In the genomic region with DNA sequence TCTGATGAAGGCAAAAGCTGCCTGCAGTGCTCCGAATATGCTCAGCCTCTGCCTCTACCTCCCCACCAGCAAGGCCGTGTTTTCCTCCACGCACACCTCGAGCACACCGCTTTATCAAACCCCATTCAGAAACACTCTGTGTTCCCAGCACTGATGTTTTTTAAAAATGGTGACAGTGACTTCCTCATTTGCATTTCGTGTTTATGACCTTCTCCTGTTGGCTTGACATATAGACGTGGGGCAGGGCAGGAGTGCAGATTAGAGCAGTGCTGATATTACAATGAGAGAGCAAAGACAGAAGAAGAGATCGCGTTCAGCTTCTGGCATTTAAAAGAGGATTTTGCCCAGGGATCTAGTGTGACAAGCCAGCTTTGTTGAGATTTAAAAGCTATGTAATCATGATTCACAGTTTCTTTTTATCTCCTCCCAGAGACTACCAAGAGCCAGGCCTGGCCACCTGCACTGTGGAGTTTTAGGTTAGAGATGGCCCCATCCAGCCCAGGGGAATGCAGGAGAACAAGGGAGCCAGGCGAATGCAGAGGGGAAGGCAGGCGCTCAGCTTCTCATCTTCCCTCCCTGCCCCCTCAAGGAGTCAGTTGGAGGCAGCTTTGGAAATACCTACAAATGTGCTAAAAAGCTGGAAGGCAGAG, we compare ENCODE assay signal across 34 cellular contexts.
A peak's percentile ranks its signal among the peaks of the same experiment; 100 is the strongest.
DNase-seq lines count a peak whose midpoint lies in the region; ATAC-seq and TF ChIP-seq lines count a peak whose summit lies in the region.
"Had no signal": no experiment of that assay in that cellular context is flagged by ENCODE, and none has a peak within 500 bp of the region (broad histone marks: within the 10 kb centered on the region; RNA-seq: fewer than 3 reads in every experiment).

No MANE protein-coding gene starts in this region.

- no peak for TF ChIP-seq CTCF in WTC11 (IDR thresholded peaks at IDR 0.05)
- TF ChIP-seq CTCF in neural progenitor cell (IDR thresholded peaks at IDR 0.05) = no peak
- no peak for TF ChIP-seq CTCF in upper lobe of left lung (IDR thresholded peaks at IDR 0.05)

- H3K4me1 Mint-ChIP-seq in WTC11 = peaks cover 30% of the 10 kb centered on the region
- peaks cover 9% of the 10 kb centered on the region for H3K4me1 Mint-ChIP-seq in neural progenitor cell
- no peaks in the 10 kb centered on the region for H3K4me1 Mint-ChIP-seq in stimulated activated naive CD8-positive, alpha-beta T cell treated with anti-CD3 and anti-CD28 coated beads, Interleukin-15, amount 100 ng/mL, for 72 hours
- H3K4me1 Mint-ChIP-seq: stimulated activated effector memory CD8-positive, alpha-beta T cell treated with anti-CD3 and anti-CD28 coated beads, Interleukin-12 subunit alpha, Interleukin-12 subunit beta, amount 100 ng/mL, for 72 hours had no signal

- 88% methylated on average over 11 of the region's 11 CpGs for WGBS in upper lobe of left lung, 2 donors

- ATAC-seq in WTC11 (no peak; the same call in 1 of the 2 replicates), upper lobe of left lung (ENCODE audit: low FRiP score in 2 of 2) (no peak)
- ATAC-seq in stimulated activated naive CD8-positive, alpha-beta T cell treated with anti-CD3 and anti-CD28 coated beads, Interleukin-15, amount 100 ng/mL, for 72 hours = no peak
- ATAC-seq: activated CD8-positive, alpha-beta T cell treated with anti-CD3 and anti-CD28 coated beads, Interleukin-2, amount 10 ng/mL, durations not matched to agents 7 days and 5 days; effector memory CD8-positive, alpha-beta T cell; esophagus mucosa; left cardiac atrium; right lobe of liver had no signal

- peak overlapping the region; percentile 42 for H2AFZ ChIP-seq in neural progenitor cell (replicated peaks)

- no peaks in the 10 kb centered on the region for H3F3A ChIP-seq in neural progenitor cell (ENCODE audit: low read depth)

- no peak overlapping the region for H3K4me2 ChIP-seq in neural progenitor cell

- in situ Hi-C loops in KBM-7 (cut with MboI; ENCODE audit: low pct_unique_long_range_greater_than_20kb, low sequenced_read_pairs) = no loop called here

- CTCF ChIA-PET in WTC11 (lab: Charles Lee) = interaction anchor here (0.8 to 1.6 kb wide), 4 partner anchors 24 to 153 kb away, joined by 3 to 8 read pairs (median 4); no protein-coding TSS in a partner anchor

- H3K27ac ChIP-seq in neural progenitor cell (no peak overlapping the region), upper lobe of left lung (no peak overlapping the region)
- H3K27ac ChIP-seq in effector memory CD4-positive, alpha-beta T cell (ENCODE audit: insufficient read depth, low read length, poor library complexity, severe bottlenecking) = no peak overlapping the region
- H3K27ac ChIP-seq: cardiac muscle cell, coronary artery, neutrophil, Peyer's patch, right lobe of liver, SJCRH30, thoracic aorta, vagina had no signal

- H3K9me3 ChIP-seq in neural progenitor cell (ENCODE audit: low read depth) (no peaks in the 10 kb centered on the region), upper lobe of left lung (no peaks in the 10 kb centered on the region)
- no peaks in the 10 kb centered on the region for H3K9me3 ChIP-seq in effector memory CD4-positive, alpha-beta T cell (ENCODE audit: control insufficient read depth, low read length)
- H3K9me3 ChIP-seq: neutrophil, Peyer's patch, right lobe of liver, SJCRH30, thoracic aorta, vagina had no signal

- no peak for TF ChIP-seq EP300 in upper lobe of left lung (IDR thresholded peaks at IDR 0.05)

- H3K36me3 ChIP-seq in neural progenitor cell (no peaks in the 10 kb centered on the region), upper lobe of left lung (no peaks in the 10 kb centered on the region)
- H3K36me3 ChIP-seq in effector memory CD4-positive, alpha-beta T cell (ENCODE audit: control insufficient read depth, insufficient read depth, low read length) = no peaks in the 10 kb centered on the region
- H3K36me3 ChIP-seq: cardiac muscle cell, neutrophil, Peyer's patch, right lobe of liver, SJCRH30, thoracic aorta, vagina had no signal

- no peak for TF ChIP-seq POLR2A in upper lobe of left lung (IDR thresholded peaks at IDR 0.05)

- H3K27ac Mint-ChIP-seq in WTC11 (peak overlapping the region; percentile 28; the same call in 1 of the 2 replicates), neural progenitor cell (no peak overlapping the region)
- H3K27ac Mint-ChIP-seq in stimulated activated naive CD8-positive, alpha-beta T cell treated with anti-CD3 and anti-CD28 coated beads, Interleukin-15, amount 100 ng/mL, for 72 hours = peak overlapping the region in 1 of 2 donors; percentile 45
- H3K27ac Mint-ChIP-seq: activated CD8-positive, alpha-beta T cell treated with anti-CD3 and anti-CD28 coated beads, Interleukin-2, amount 10 ng/mL, durations not matched to agents 7 days and 5 days; activated naive CD8-positive, alpha-beta T cell; effector memory CD8-positive, alpha-beta T cell; stimulated activated effector memory CD8-positive, alpha-beta T cell treated with anti-CD3 and anti-CD28 coated beads, Interleukin-12 subunit alpha, Interleukin-12 subunit beta, amount 100 ng/mL, for 72 hours had no signal

- H3K36me3 Mint-ChIP-seq in WTC11 = no peaks in the 10 kb centered on the region
- H3K36me3 Mint-ChIP-seq in neural progenitor cell = no peaks in the 10 kb centered on the region
- H3K36me3 Mint-ChIP-seq: activated naive CD8-positive, alpha-beta T cell; stimulated activated effector memory CD8-positive, alpha-beta T cell treated with anti-CD3 and anti-CD28 coated beads, Interleukin-12 subunit alpha, Interleukin-12 subunit beta, amount 100 ng/mL, for 72 hours had no signal

- H4K20me1 ChIP-seq in neural progenitor cell (ENCODE audit: low read depth) = no peaks in the 10 kb centered on the region

- POLR2A ChIA-PET in WTC11 (lab: Charles Lee) = no interaction called here

- H3K9me3 Mint-ChIP-seq in WTC11 = no peaks in the 10 kb centered on the region
- H3K9me3 Mint-ChIP-seq in neural progenitor cell = no peaks in the 10 kb centered on the region
- H3K9me3 Mint-ChIP-seq in stimulated activated naive CD8-positive, alpha-beta T cell treated with anti-CD3 and anti-CD28 coated beads, Interleukin-15, amount 100 ng/mL, for 72 hours = no peaks in the 10 kb centered on the region
- H3K9me3 Mint-ChIP-seq: effector memory CD8-positive, alpha-beta T cell; stimulated activated effector memory CD8-positive, alpha-beta T cell treated with anti-CD3 and anti-CD28 coated beads, Interleukin-12 subunit alpha, Interleukin-12 subunit beta, amount 100 ng/mL, for 72 hours had no signal

- no peaks in the 10 kb centered on the region for H3K79me2 ChIP-seq in neural progenitor cell (ENCODE audit: low read depth)

- H3K4me1 ChIP-seq in neural progenitor cell (peaks cover 28% of the 10 kb centered on the region), upper lobe of left lung (peaks cover 0 to 9% (median 0%) of the 10 kb centered on the region in 4 donors)
- H3K4me1 ChIP-seq in effector memory CD4-positive, alpha-beta T cell (ENCODE audit: control insufficient read depth, insufficient read depth, low read length, poor library complexity, severe bottlenecking) = no peaks in the 10 kb centered on the region
- H3K4me1 ChIP-seq: Peyer's patch, SJCRH30, vagina had no signal

- H3K9ac ChIP-seq in neural progenitor cell = no peak overlapping the region

- H3K27me3 Mint-ChIP-seq in WTC11 (ENCODE audit: low read depth) (no peaks in the 10 kb centered on the region), neural progenitor cell (ENCODE audit: insufficient read depth, low read depth) (peaks cover 8% of the 10 kb centered on the region)
- H3K27me3 Mint-ChIP-seq in stimulated activated naive CD8-positive, alpha-beta T cell treated with anti-CD3 and anti-CD28 coated beads, Interleukin-15, amount 100 ng/mL, for 72 hours = no peaks in the 10 kb centered on the region

- DNase-seq in KBM-7 = peak; percentile 27
- DNase-seq in NOMO-1 treated with DMSO at 0.1 percent for 48 hours (lab: John Stamatoyannopoulos, UW; ENCODE audit: unreplicated experiment) = peak; percentile 74
- DNase-seq in WTC11 (ENCODE audit: low spot score) = no peak
- peak; percentile 14 for DNase-seq in neural progenitor cell (ENCODE audit: low spot score)
- DNase-seq in stimulated activated naive CD8-positive, alpha-beta T cell treated with anti-CD3 and anti-CD28 coated beads, Interleukin-15, amount 100 ng/mL, for 72 hours = no peak
- DNase-seq in DMS 273 treated with DMSO at 0.1 percent for 48 hours (lab: John Stamatoyannopoulos, UW) = no peak
- DNase-seq in effector memory CD4-positive, alpha-beta T cell = no peak
- no peak for DNase-seq in upper lobe of left lung
- DNase-seq: activated CD8-positive, alpha-beta T cell treated with anti-CD3 and anti-CD28 coated beads, Interleukin-2, amount 10 ng/mL, durations not matched to agents 7 days and 5 days; activated effector memory CD4-positive, alpha-beta T cell treated with Interleukin-2 at 50 U/mL for 16 hours; activated T-cell treated with anti-CD3 and anti-CD28 coated beads for 4 hours; anterior cingulate cortex; C1 segment of cervical spinal cord; COR-L47; DND-41; effector memory CD8-positive, alpha-beta T cell; foreskin fibroblast; left cardiac atrium; mesenchymal stem cell; NCI-H2107; NCI-H446 treated with DMSO at 0.1 percent for 48 hours; Peyer's patch; right lobe of liver; SJCRH30; stimulated activated CD4-positive, alpha-beta T cell treated with anti-CD3 and anti-CD28 coated beads, Interleukin-12 subunit alpha, Interleukin-12 subunit beta, amount 100 ng/mL, for 4 hours; stimulated activated CD4-positive, alpha-beta T cell treated with anti-CD3 and anti-CD28 coated beads, Interleukin-4, amount 100 ng/mL, for 1 hour had no signal

- H3K27me3 ChIP-seq in neural progenitor cell (no peaks in the 10 kb centered on the region), upper lobe of left lung (no peaks in the 10 kb centered on the region)
- no peaks in the 10 kb centered on the region for H3K27me3 ChIP-seq in effector memory CD4-positive, alpha-beta T cell (replicated peaks; ENCODE audit: control insufficient read depth, insufficient read depth, low read length, poor library complexity, severe bottlenecking)
- H3K27me3 ChIP-seq: cardiac muscle cell, neutrophil, Peyer's patch, right lobe of liver, SJCRH30, vagina had no signal

- H3K4me3 Mint-ChIP-seq in WTC11 (no peak overlapping the region), neural progenitor cell (no peak overlapping the region)
- no peak overlapping the region for H3K4me3 Mint-ChIP-seq in stimulated activated naive CD8-positive, alpha-beta T cell treated with anti-CD3 and anti-CD28 coated beads, Interleukin-15, amount 100 ng/mL, for 72 hours
- H3K4me3 Mint-ChIP-seq: activated CD8-positive, alpha-beta T cell treated with anti-CD3 and anti-CD28 coated beads, Interleukin-2, amount 10 ng/mL, durations not matched to agents 7 days and 5 days; activated naive CD8-positive, alpha-beta T cell; effector memory CD8-positive, alpha-beta T cell; stimulated activated effector memory CD8-positive, alpha-beta T cell treated with anti-CD3 and anti-CD28 coated beads, Interleukin-12 subunit alpha, Interleukin-12 subunit beta, amount 100 ng/mL, for 72 hours had no signal

- no peak overlapping the region for H3K4me3 ChIP-seq in neural progenitor cell
- no peak overlapping the region for H3K4me3 ChIP-seq in effector memory CD4-positive, alpha-beta T cell (ENCODE audit: insufficient read depth, low read depth, low read length, poor library complexity, severe bottlenecking)
- no peak overlapping the region for H3K4me3 ChIP-seq in upper lobe of left lung
- H3K4me3 ChIP-seq: cardiac muscle cell, coronary artery, Peyer's patch, right lobe of liver, SJCRH30, thoracic aorta, vagina had no signal

TF ChIP-seq in WTC11, 78 proteins besides CTCF, POLR2A, EP300 and RAD21:
- no peak for TF ChIP-seq ZBTB21 (CRISPR knock-in tag; IDR thresholded peaks at IDR 0.05; ENCODE audit: borderline replicate concordance)

Comparison
In these comparisons a context has a peak if more than half of its experiments do, and no peak if none do; other contexts are left out.
1. DNase-seq: peak in KBM-7 (single experiment), NOMO-1 treated with DMSO at 0.1 percent for 48 hours (single experiment) and neural progenitor cell (single experiment); none in WTC11 (single experiment), stimulated activated naive CD8-positive, alpha-beta T cell treated with anti-CD3 and anti-CD28 coated beads, Interleukin-15, amount 100 ng/mL, for 72 hours (0 of 2), DMS 273 treated with DMSO at 0.1 percent for 48 hours (single experiment), effector memory CD4-positive, alpha-beta T cell (0 of 3) and upper lobe of left lung (0 of 2).